Comparison of ENCODE assay signal across 19 cellular contexts in the genomic region with DNA sequence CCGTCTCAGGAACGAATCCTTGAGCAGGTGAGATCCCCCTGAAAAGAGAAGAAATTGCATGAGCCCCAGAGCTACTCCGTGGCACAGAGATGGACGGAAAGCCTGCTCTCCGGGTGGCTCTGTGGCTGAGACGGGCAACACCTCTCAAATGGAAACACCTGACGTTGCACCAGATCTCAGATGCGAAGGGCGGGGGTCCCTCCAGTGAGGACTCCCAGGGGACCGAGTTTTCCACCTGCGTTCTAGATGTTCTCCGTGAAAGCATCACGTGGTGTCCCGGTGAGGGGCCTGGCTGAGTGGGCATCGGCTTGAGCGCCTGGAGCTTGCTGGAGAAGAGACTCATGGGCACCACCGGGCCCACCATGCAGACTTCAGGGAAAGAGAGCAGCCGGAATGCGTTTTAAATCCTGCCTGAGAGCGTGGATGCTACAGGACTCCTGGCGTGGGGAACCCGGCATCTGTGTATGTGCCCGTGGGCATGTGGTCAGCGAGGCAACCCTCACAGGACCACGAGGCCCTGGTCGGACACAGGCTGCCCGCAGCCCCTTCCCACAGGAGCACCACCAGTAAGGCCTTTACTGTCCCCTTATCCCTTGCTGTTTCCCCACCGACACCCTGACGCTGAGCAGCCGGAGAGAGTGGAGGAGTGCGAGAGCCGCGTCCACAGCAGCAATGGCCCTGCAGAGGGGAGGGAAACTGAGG.
"Had no signal": no experiment of that assay in that cellular context is flagged by ENCODE, and none has a peak within 500 bp of the region (broad histone marks: within the 10 kb centered on the region; RNA-seq: fewer than 3 reads in every experiment).

No MANE protein-coding gene starts in this region.

- H3K4me1 ChIP-seq: esophagus squamous epithelium, parathyroid adenoma, prostate gland, transverse colon had no signal

- H3K36me3 ChIP-seq: esophagus squamous epithelium, prostate gland, thoracic aorta, transverse colon had no signal

- DNase-seq: central memory CD4-positive, alpha-beta T cell; effector memory CD8-positive, alpha-beta T cell; esophagus squamous epithelium; foreskin fibroblast; kidney glomerular epithelial cell; mesendoderm; naive thymus-derived CD4-positive, alpha-beta T cell; nucleus accumbens; stimulated activated CD4-positive, alpha-beta T cell treated with anti-CD3 and anti-CD28 coated beads, Interleukin-2, amount 100 ng/mL, for 24 hours; stimulated activated CD4-positive, alpha-beta T cell treated with anti-CD3 and anti-CD28 coated beads, Interleukin-4, amount 100 ng/mL, for 4 hours; stimulated activated naive B cell treated with anti-CD40 and anti-IgM and Interleukin-4, amounts not matched to agents 10 μg/mL and 1 μg/mL and 100 μg/mL, for 72 hours; stimulated activated naive CD8-positive, alpha-beta T cell treated with anti-CD3 and anti-CD28 coated beads, Interleukin-15, amount 100 ng/mL, for 72 hours; transverse colon had no signal

- H3K4me3 ChIP-seq: esophagus squamous epithelium, hepatocyte, prostate gland, skin epidermis, thoracic aorta, transverse colon had no signal

- H3K27ac ChIP-seq: esophagus squamous epithelium, hepatocyte, parathyroid adenoma, prostate gland, skin epidermis, thoracic aorta, transverse colon had no signal

- H3K27me3 ChIP-seq: hepatocyte, transverse colon had no signal

- ATAC-seq: effector memory CD8-positive, alpha-beta T cell; naive thymus-derived CD4-positive, alpha-beta T cell; sciatic nerve; stimulated activated naive B cell treated with anti-CD40 and anti-IgM and Interleukin-4, amounts not matched to agents 10 μg/mL and 1 μg/mL and 100 μg/mL, for 72 hours; stimulated activated naive CD8-positive, alpha-beta T cell treated with anti-CD3 and anti-CD28 coated beads, Interleukin-15, amount 100 ng/mL, for 72 hours had no signal

- H3K9me3 ChIP-seq: esophagus squamous epithelium, prostate gland, thoracic aorta, transverse colon had no signal
